16 cellular contexts compared by ENCODE assay signal in the genomic region with DNA sequence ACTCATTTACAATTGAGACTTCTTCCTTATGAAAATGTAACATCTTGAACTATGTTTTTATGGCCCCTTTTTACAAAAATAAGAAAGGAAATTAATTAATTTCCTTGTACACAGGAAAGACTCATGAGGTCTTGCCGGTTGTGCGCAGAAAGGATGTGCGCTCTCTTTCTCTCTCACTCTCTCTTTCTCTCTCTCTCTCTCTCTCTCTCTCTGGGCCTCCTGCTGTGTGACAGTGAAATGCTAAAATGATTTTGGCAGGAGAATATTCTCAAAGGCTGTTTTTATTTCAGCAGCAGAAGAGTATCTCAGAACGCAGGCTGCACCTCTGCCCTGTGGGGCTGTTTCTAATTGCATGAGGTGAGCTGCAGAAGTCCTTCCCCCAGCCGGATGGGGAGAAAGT.
A peak's percentile ranks its signal among the peaks of the same experiment; 100 is the strongest.
DNase-seq lines count a peak whose midpoint lies in the region; ATAC-seq, FAIRE-seq and TF ChIP-seq lines count a peak whose summit lies in the region.
"Had no signal": no experiment of that assay in that cellular context is flagged by ENCODE, and none has a peak within 500 bp of the region (broad histone marks: within the 10 kb centered on the region; RNA-seq: fewer than 3 reads in every experiment).

No MANE protein-coding gene starts in this region.

- WGBS in H1 (ENCODE audit: extremely low coverage in 1 of 2, insufficient coverage in 1 of 2, insufficient read length in 1 of 2, insufficient replicate concordance in 2 of 2, low coverage in 1 of 2, low lambda C conversion rate in 2 of 2, missing lambda C conversion rate in 1 of 2), 2 experiments, result 17% methylated on average over 2 of the region's 5 CpGs; no CpG with 5 or more reads in 1 of the 2 experiments
- WGBS in suprapubic skin, result 65% methylated on average over 5 of the region's 5 CpGs

- H4K91ac ChIP-seq in H1 (replicated peaks; ENCODE audit: insufficient read length, low read length), result no peak overlapping the region

- H2BK5ac ChIP-seq in H1 (ENCODE audit: low read depth, low read length), result no peak overlapping the region

- no peak overlapping the region for H3K23ac ChIP-seq in H1 (ENCODE audit: insufficient read length)

- no peak overlapping the region for H2AK5ac ChIP-seq in H1 (ENCODE audit: low read depth, low read length)

- H3K4me3 ChIP-seq in H1 (ENCODE audit: extremely low read depth in 1 of 4, insufficient read depth in 2 of 4, low read depth in 3 of 4, low read length in 4 of 4) (peak overlapping the region in 1 of 4 experiments; percentile 26; a peak in 1 of 8 replicates), neutrophil (ENCODE audit: low read depth in 1 of 2, low read length in 1 of 2) (no peak overlapping the region), suprapubic skin (no peak overlapping the region)
- H3K4me3 ChIP-seq: BLaER1, Peyer's patch had no signal

- H3K4me2 ChIP-seq in H1 (ENCODE audit: insufficient read depth in 1 of 2, low read depth in 2 of 2, low read length in 2 of 2), result peak overlapping the region; percentile 39 to 42; a peak in 2 of 4 replicates
- H3K4me2 ChIP-seq: BLaER1 had no signal

- ATAC-seq in HG03097 (IDR thresholded peaks at IDR 0.05; ENCODE audit: low FRiP score, unreplicated experiment), result no peak

- DNase-seq in NCI-H1092 treated with DMSO at 0.1 percent for 48 hours (lab: John Stamatoyannopoulos, UW) (peak; percentile 37), NCI-H1092 (lab: John Stamatoyannopoulos, UW) (no peak), NCI-H2227 (lab: John Stamatoyannopoulos, UW; ENCODE audit: unreplicated experiment) (peak; percentile 65), H1 (ENCODE audit: low read depth in 1 of 2, low spot score in 2 of 2) (no peak), DMS53 treated with DMSO at 0.1 percent for 48 hours (lab: John Stamatoyannopoulos, UW; ENCODE audit: unreplicated experiment) (no peak), suprapubic skin (ENCODE audit: low spot score in 2 of 2) (no peak)
- DNase-seq: NCI-H1417 treated with DMSO at 0.1 percent for 48 hours had no signal

- POLR2A ChIA-PET in H1 (lab: Charles Lee; ENCODE audit: partially characterized antibody), result interaction anchor here (2.0 kb wide), 1 partner anchor 344 kb away, joined by 7 read pairs; no protein-coding TSS in a partner anchor

- no peak for FAIRE-seq in H1 (lab: Jason Lieb, UNC)
- FAIRE-seq: G401.6, GM19239, H54 had no signal

- no peak overlapping the region for H2BK20ac ChIP-seq in H1 (ENCODE audit: low read length)

- no peak overlapping the region for H3K56ac ChIP-seq in H1 (replicated peaks; ENCODE audit: insufficient read length, low read depth, low read length)

- no peak overlapping the region for H2BK120ac ChIP-seq in H1 (replicated peaks; ENCODE audit: low read depth, low read length)

- no peak overlapping the region for H2BK15ac ChIP-seq in H1 (ENCODE audit: low read length)

- no peaks in the 10 kb centered on the region for H3K79me2 ChIP-seq in H1 (ENCODE audit: control insufficient read depth in 1 of 2, insufficient read depth in 2 of 2, low read length in 2 of 2)

- no peak overlapping the region for H3K18ac ChIP-seq in H1 (ENCODE audit: extremely low read depth, low read length)

- H3K14ac ChIP-seq in H1 (ENCODE audit: insufficient read length), result no peak overlapping the region

- H2BK12ac ChIP-seq in H1 (ENCODE audit: low read depth, low read length), result no peak overlapping the region

- no peaks in the 10 kb centered on the region for H3K23me2 ChIP-seq in H1 (ENCODE audit: low read depth, low read length)

- CTCF ChIA-PET in H1 (lab: Charles Lee; ENCODE audit: partially characterized antibody), result interaction anchor here (0.6 to 5.7 kb wide), 17 partner anchors 8 to 610 kb away, joined by 3 to 54 read pairs (median 3); no protein-coding TSS in a partner anchor

- H3K9ac ChIP-seq in H1 (replicated peaks in 1 of 4; ENCODE audit: extremely low read depth in 1 of 4, low read depth in 3 of 4, low read length in 3 of 4), result no peak overlapping the region
- H3K9ac ChIP-seq: BLaER1 had no signal

- H2AFZ ChIP-seq in H1 (ENCODE audit: low read length), result no peak overlapping the region

- H3K9me3 ChIP-seq in H1 (ENCODE audit: insufficient read depth in 2 of 2, low read depth in 1 of 2, low read length in 1 of 2), result no peaks in the 10 kb centered on the region
- H3K9me3 ChIP-seq in neutrophil, result no peaks in the 10 kb centered on the region
- no peaks in the 10 kb centered on the region for H3K9me3 ChIP-seq in suprapubic skin
- H3K9me3 ChIP-seq: BLaER1, Caco-2, Peyer's patch had no signal

- TF ChIP-seq EP300 in H1 (IDR thresholded peaks at IDR 0.05; ENCODE audit: borderline replicate concordance in 1 of 2, low read depth in 2 of 2, low read length in 2 of 2) (no peak), suprapubic skin (IDR thresholded peaks at IDR 0.05) (no peak)

- H3K79me1 ChIP-seq in H1 (ENCODE audit: low read depth, low read length), result no peaks in the 10 kb centered on the region

- H3K27ac ChIP-seq in H1 (ENCODE audit: low read depth, low read length) (no peak overlapping the region), neutrophil (peak overlapping the region; percentile 83), suprapubic skin (no peak overlapping the region)
- H3K27ac ChIP-seq: 22Rv1, BLaER1, Peyer's patch had no signal

- H3K36me3 ChIP-seq in H1 (ENCODE audit: control insufficient read depth in 2 of 4, insufficient read depth in 4 of 4, low read length in 3 of 4) (no peaks in the 10 kb centered on the region), neutrophil (no peaks in the 10 kb centered on the region), suprapubic skin (no peaks in the 10 kb centered on the region)
- H3K36me3 ChIP-seq: BLaER1, Peyer's patch had no signal

- no peak overlapping the region for H3K4ac ChIP-seq in H1 (replicated peaks; ENCODE audit: insufficient read length, low read depth, low read length)

- TF ChIP-seq POLR2A in H1 (IDR thresholded peaks at IDR 0.05; ENCODE audit: control extremely low read depth in 1 of 2, low read depth in 2 of 2, low read length in 2 of 2), result no peak
- no peak for TF ChIP-seq POLR2A in suprapubic skin (IDR thresholded peaks at IDR 0.05)

- 0 out of 7 replicates have a peak, but pooled peaks cover 0 to 2% (median 0%) of the 10 kb centered on the region in 4 experiments for H3K4me1 ChIP-seq in H1 (replicated peaks in 1 of 4; ENCODE audit: control insufficient read depth in 3 of 4, insufficient read depth in 4 of 4, low read length in 3 of 4)
- peaks cover 38 to 44% of the 10 kb centered on the region in 2 experiments for H3K4me1 ChIP-seq in neutrophil (ENCODE audit: control insufficient read depth in 1 of 2, insufficient read depth in 1 of 2, low read depth in 1 of 2, low read length in 1 of 2)
- H3K4me1 ChIP-seq in suprapubic skin, result no peaks in the 10 kb centered on the region
- H3K4me1 ChIP-seq: Caco-2, Peyer's patch had no signal

- H4K5ac ChIP-seq in H1 (ENCODE audit: insufficient read length, low read depth, low read length), result no peak overlapping the region

- H4K20me1 ChIP-seq in H1 (replicated peaks in 1 of 2; ENCODE audit: control insufficient read depth in 1 of 2, insufficient read depth in 2 of 2, low read length in 2 of 2), result no peaks in the 10 kb centered on the region
- H4K20me1 ChIP-seq: BLaER1 had no signal

- no peaks in the 10 kb centered on the region for H3K27me3 ChIP-seq in H1 (replicated peaks in 1 of 4; ENCODE audit: control insufficient read depth in 3 of 4, extremely low read depth in 1 of 4, insufficient read depth in 3 of 4, low read length in 3 of 4)
- H3K27me3 ChIP-seq in neutrophil, result no peaks in the 10 kb centered on the region
- H3K27me3 ChIP-seq in suprapubic skin, result no peaks in the 10 kb centered on the region
- H3K27me3 ChIP-seq: BLaER1, Peyer's patch had no signal

- no peak for TF ChIP-seq CTCF in H1 (IDR thresholded peaks at IDR 0.05; ENCODE audit: control extremely low read depth in 1 of 3, insufficient read depth in 1 of 3, low read depth in 1 of 3, low read length in 3 of 3)
- TF ChIP-seq CTCF in neutrophil (IDR thresholded peaks at IDR 0.05), result no peak
- TF ChIP-seq CTCF in suprapubic skin (IDR thresholded peaks at IDR 0.05), result no peak

- TF ChIP-seq RAD21 in H1 (IDR thresholded peaks at IDR 0.05 in 1 of 2, conservative IDR thresholded peaks at IDR 0.05 in 1 of 2; ENCODE audit: low read depth in 2 of 2, low read length in 2 of 2), result no peak

- H4K8ac ChIP-seq in H1 (ENCODE audit: extremely low read depth, insufficient read depth, low read length), result no peak overlapping the region

Comparison
In these comparisons a context has a peak if more than half of its experiments do, and no peak if none do; other contexts are left out.
1. DNase-seq: peak in NCI-H1092 treated with DMSO at 0.1 percent for 48 hours (single experiment) and NCI-H2227 (single experiment); none in NCI-H1092 (single experiment), H1 (0 of 2), DMS53 treated with DMSO at 0.1 percent for 48 hours (single experiment) and suprapubic skin (0 of 2).